In the genomic region with DNA sequence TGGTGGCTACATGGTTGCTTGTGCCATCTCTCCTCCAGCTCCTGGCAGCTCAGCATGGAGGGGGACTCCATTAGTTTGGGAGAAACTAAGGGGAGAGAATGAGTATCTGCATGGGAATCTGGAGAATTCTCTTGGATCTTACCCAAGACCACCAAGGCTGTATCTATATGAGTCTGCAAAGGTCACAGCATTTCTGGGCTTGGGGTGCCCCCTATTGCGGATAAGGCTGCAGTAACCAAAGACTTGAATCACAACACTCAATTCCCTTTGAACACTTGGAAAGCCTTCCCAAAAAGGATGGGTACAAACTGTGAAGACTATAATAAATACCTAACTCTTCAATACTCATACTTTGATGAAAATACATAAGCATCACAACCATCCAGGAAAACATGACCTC, we compare ENCODE assay signal across 21 cellular contexts.
"Had no signal": no experiment of that assay in that cellular context is flagged by ENCODE, and none has a peak within 500 bp of the region (broad histone marks: within the 10 kb centered on the region; RNA-seq: fewer than 3 reads in every experiment).

No MANE protein-coding gene starts in this region.

- H3K36me3 ChIP-seq: left ventricle myocardium inferior, sigmoid colon, transverse colon had no signal

- H3K4me1 Mint-ChIP-seq: activated CD4-positive, alpha-beta T cell treated with anti-CD3 and anti-CD28 coated beads, Interleukin-2, amount 10 ng/mL, durations not matched to agents 7 days and 5 days; activated naive CD8-positive, alpha-beta T cell treated with anti-CD3 and anti-CD28 coated beads for 36 hours; immature natural killer cell; natural killer cell; stimulated activated naive B cell treated with anti-CD40 and anti-IgM and Interleukin-4, amounts not matched to agents 10 μg/mL and 1 μg/mL and 100 μg/mL, for 72 hours had no signal

- H3K9me3 ChIP-seq: sigmoid colon had no signal

- H3K27ac Mint-ChIP-seq: activated CD4-positive, alpha-beta T cell treated with anti-CD3 and anti-CD28 coated beads, Interleukin-2, amount 10 ng/mL, durations not matched to agents 7 days and 5 days; activated CD8-positive, alpha-beta T cell treated with anti-CD3 and anti-CD28 coated beads for 36 hours; activated naive CD8-positive, alpha-beta T cell treated with anti-CD3 and anti-CD28 coated beads for 36 hours; activated T-helper 2 cell treated with anti-CD3 and anti-CD28 coated beads, Interferon-gamma antibody, Interleukin-2, Interleukin-4, amounts not matched to agents 10 μg/mL and 5 μg/mL and 100 μg/mL, durations not matched to agents 14 hours and 24 hours and 36 hours; immature natural killer cell; natural killer cell; progenitor cell of endocrine pancreas; stimulated activated naive B cell treated with anti-CD40 and anti-IgM and Interleukin-4, amounts not matched to agents 10 μg/mL and 1 μg/mL and 100 μg/mL, for 72 hours had no signal

- DNase-seq: activated CD4-positive, alpha-beta T cell treated with anti-CD3 and anti-CD28 coated beads, Interleukin-2, amount 10 ng/mL, durations not matched to agents 7 days and 5 days; activated CD4-positive, CD25-positive, alpha-beta regulatory T cell treated with anti-CD3 and anti-CD28 coated beads, Interleukin-2, amount 50 U/mL, for 72 hours; activated CD8-positive, alpha-beta T cell treated with anti-CD3 and anti-CD28 coated beads for 36 hours; activated naive CD4-positive, alpha-beta T cell; activated naive CD8-positive, alpha-beta T cell treated with anti-CD3 and anti-CD28 coated beads for 36 hours; activated T-cell treated with anti-CD3 and anti-CD28 coated beads, Interleukin-2, amount 50 U/mL, for 1 hour; cerebellar nuclear complex; cortex of kidney; foreskin keratinocyte; immature natural killer cell; left ventricle myocardium inferior; midbrain; natural killer cell; retina; sigmoid colon; stimulated activated CD4-positive, alpha-beta T cell treated with anti-CD3 and anti-CD28 coated beads, Interleukin-2, amount 100 ng/mL, for 48 hours; stimulated activated CD8-positive, alpha-beta memory T cell treated with anti-CD3 and anti-CD28 coated beads, Interleukin-4, amount 100 ng/mL, for 48 hours; stimulated activated naive B cell treated with anti-CD40 and anti-IgM and Interleukin-4, amounts not matched to agents 10 μg/mL and 1 μg/mL and 100 μg/mL, for 72 hours; transverse colon had no signal

- H3K4me3 Mint-ChIP-seq: activated CD4-positive, alpha-beta T cell treated with anti-CD3 and anti-CD28 coated beads, Interleukin-2, amount 10 ng/mL, durations not matched to agents 7 days and 5 days; activated CD8-positive, alpha-beta T cell treated with anti-CD3 and anti-CD28 coated beads for 36 hours; activated naive CD8-positive, alpha-beta T cell treated with anti-CD3 and anti-CD28 coated beads for 36 hours; immature natural killer cell; natural killer cell; stimulated activated naive B cell treated with anti-CD40 and anti-IgM and Interleukin-4, amounts not matched to agents 10 μg/mL and 1 μg/mL and 100 μg/mL, for 72 hours had no signal

- H3K27me3 ChIP-seq: foreskin keratinocyte, sigmoid colon, transverse colon had no signal

- H3K27me3 Mint-ChIP-seq: activated CD4-positive, alpha-beta T cell treated with anti-CD3 and anti-CD28 coated beads, Interleukin-2, amount 10 ng/mL, durations not matched to agents 7 days and 5 days; progenitor cell of endocrine pancreas had no signal

- H3K27ac ChIP-seq: foreskin keratinocyte, left ventricle myocardium inferior, sigmoid colon, transverse colon had no signal

- H3K9me3 Mint-ChIP-seq: activated CD4-positive, alpha-beta T cell treated with anti-CD3 and anti-CD28 coated beads, Interleukin-2, amount 10 ng/mL, durations not matched to agents 7 days and 5 days; activated CD8-positive, alpha-beta T cell treated with anti-CD3 and anti-CD28 coated beads for 36 hours had no signal

- ATAC-seq: activated CD8-positive, alpha-beta T cell treated with anti-CD3 and anti-CD28 coated beads for 36 hours; foreskin keratinocyte; natural killer cell; stimulated activated naive B cell treated with anti-CD40 and anti-IgM and Interleukin-4, amounts not matched to agents 10 μg/mL and 1 μg/mL and 100 μg/mL, for 72 hours had no signal

- H3K36me3 Mint-ChIP-seq: activated naive CD8-positive, alpha-beta T cell treated with anti-CD3 and anti-CD28 coated beads for 36 hours; immature natural killer cell had no signal

- H3K4me1 ChIP-seq: foreskin keratinocyte, left ventricle myocardium inferior, sigmoid colon, transverse colon had no signal

- H3K4me3 ChIP-seq: left ventricle myocardium inferior, sigmoid colon, transverse colon had no signal
